Comparison of ENCODE assay signal across 2 cellular contexts in genomic region chr16:8549843-8550412, GRCh38.
TF ChIP-seq lines count a peak whose summit lies in the region.

No MANE protein-coding gene starts in this region.

TF ChIP-seq in HepG2, 621 proteins besides CTCF, POLR2A, EP300 and RAD21 (continues in another document):
- TF ChIP-seq SP2 (CRISPR knock-in tag; IDR thresholded peaks at IDR 0.05) (0 out of 2 replicates have a peak, but pooled peaks have one; percentile 15), NR3C1 (CRISPR knock-in tag; IDR thresholded peaks at IDR 0.05) (no peak), ZNF740 (CRISPR knock-in tag; IDR thresholded peaks at IDR 0.05) (no peak), CENPT (CRISPR knock-in tag; IDR thresholded peaks at IDR 0.05; ENCODE audit: low read depth) (no peak), SALL1 (CRISPR knock-in tag; IDR thresholded peaks at IDR 0.05) (peak; percentile 18; the same call in 1 of the 2 replicates), EED (CRISPR knock-in tag; IDR thresholded peaks at IDR 0.05) (no peak), MAX (IDR thresholded peaks at IDR 0.05) (no peak), ZNF567 (CRISPR knock-in tag; IDR thresholded peaks at IDR 0.05; ENCODE audit: borderline replicate concordance) (no peak), GZF1 (CRISPR knock-in tag; IDR thresholded peaks at IDR 0.05) (0 out of 2 replicates have a peak, but pooled peaks have one; percentile 50), ZFP36 (IDR thresholded peaks at IDR 0.05; ENCODE audit: borderline replicate concordance, low read depth, low read length, partially characterized antibody) (no peak), ZNF383 (CRISPR knock-in tag; IDR thresholded peaks at IDR 0.05; ENCODE audit: borderline replicate concordance) (no peak), NCOA2 (CRISPR knock-in tag; IDR thresholded peaks at IDR 0.05) (no peak), ZMYM3 (CRISPR knock-in tag; IDR thresholded peaks at IDR 0.05) (no peak; the same call in 1 of the 2 replicates), JUNB (CRISPR knock-in tag; IDR thresholded peaks at IDR 0.05; ENCODE audit: borderline replicate concordance) (no peak), PITX1 (CRISPR knock-in tag; IDR thresholded peaks at IDR 0.05) (0 out of 2 replicates have a peak, but pooled peaks have one; percentile 41), UBTF (CRISPR knock-in tag; IDR thresholded peaks at IDR 0.05) (0 out of 2 replicates have a peak, but pooled peaks have one; percentile 3), MYC (CRISPR knock-in tag; IDR thresholded peaks at IDR 0.05; ENCODE audit: borderline replicate concordance) (0 out of 2 replicates have a peak, but pooled peaks have one; percentile 12), ZNF816 (CRISPR knock-in tag; IDR thresholded peaks at IDR 0.05; ENCODE audit: borderline replicate concordance) (no peak), ZNF781 (CRISPR knock-in tag; IDR thresholded peaks at IDR 0.05; ENCODE audit: borderline replicate concordance, not compliant biosample characterization) (peak; percentile 53), ADNP (CRISPR knock-in tag; IDR thresholded peaks at IDR 0.05) (0 out of 2 replicates have a peak, but pooled peaks have one; percentile 11), ZNF570 (CRISPR knock-in tag; IDR thresholded peaks at IDR 0.05; ENCODE audit: borderline replicate concordance) (no peak), ZNF574 (CRISPR knock-in tag; IDR thresholded peaks at IDR 0.05) (no peak), CEBPB (IDR thresholded peaks at IDR 0.05; ENCODE audit: borderline replicate concordance, low read depth, low read length) (no peak)
- TF ChIP-seq, protein P1, sequence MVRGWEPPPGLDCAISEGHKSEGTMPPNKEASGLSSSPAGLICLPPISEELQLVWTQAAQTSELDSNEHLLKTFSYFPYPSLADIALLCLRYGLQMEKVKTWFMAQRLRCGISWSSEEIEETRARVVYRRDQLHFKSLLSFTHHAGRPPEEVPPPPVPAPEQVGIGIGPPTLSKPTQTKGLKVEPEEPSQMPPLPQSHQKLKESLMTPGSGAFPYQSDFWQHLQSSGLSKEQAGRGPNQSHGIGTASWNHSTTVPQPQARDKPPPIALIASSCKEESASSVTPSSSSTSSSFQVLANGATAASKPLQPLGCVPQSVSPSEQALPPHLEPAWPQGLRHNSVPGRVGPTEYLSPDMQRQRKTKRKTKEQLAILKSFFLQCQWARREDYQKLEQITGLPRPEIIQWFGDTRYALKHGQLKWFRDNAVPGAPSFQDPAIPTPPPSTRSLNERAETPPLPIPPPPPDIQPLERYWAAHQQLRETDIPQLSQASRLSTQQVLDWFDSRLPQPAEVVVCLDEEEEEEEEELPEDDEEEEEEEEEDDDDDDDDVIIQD (CRISPR knock-in tag; IDR thresholded peaks at IDR 0.05; ENCODE audit: low read depth): no peak

TF ChIP-seq in liver, 16 proteins besides CTCF, POLR2A, EP300 and RAD21:
- TF ChIP-seq FOXA1 (IDR thresholded peaks at IDR 0.05) (no peak), HNF4A (conservative IDR thresholded peaks at IDR 0.05) (peak; percentile 17 to 69)
